17 cellular contexts compared by ENCODE assay signal in the genomic region with DNA sequence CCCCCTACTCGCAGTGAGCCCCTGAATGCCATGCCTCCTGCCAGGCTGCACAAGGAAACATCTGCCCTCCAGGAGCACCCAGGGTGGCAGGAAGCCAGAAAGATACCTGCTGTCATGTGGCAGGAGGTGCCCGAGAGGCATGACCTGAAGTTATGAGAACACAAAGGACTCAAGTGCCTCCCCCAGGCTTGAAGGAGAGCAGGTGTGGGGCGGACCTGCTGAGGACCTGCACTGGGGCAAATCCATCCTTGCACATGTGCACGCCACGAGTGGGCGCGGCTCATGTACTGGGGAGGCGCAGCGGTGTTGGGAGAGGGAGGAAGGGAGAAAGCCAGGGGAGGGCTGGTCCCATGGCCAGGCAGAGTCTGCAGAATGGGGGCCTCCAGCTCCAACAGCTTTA. TPM values are rescaled to one million over a fixed set of nuclear protein-coding genes. Genes with fewer than 3 reads are reported as not detected.
DNase-seq lines count a peak whose midpoint lies in the region; ATAC-seq and TF ChIP-seq lines count a peak whose summit lies in the region.
"Had no signal": no experiment of that assay in that cellular context is flagged by ENCODE, and none has a peak within 500 bp of the region (broad histone marks: within the 10 kb centered on the region; RNA-seq: fewer than 3 reads in every experiment).

No MANE protein-coding gene starts in this region.

- TF ChIP-seq CTCF in Calu3 (IDR thresholded peaks at IDR 0.05; ENCODE audit: unreplicated experiment) (no peak), RWPE1 (conservative IDR thresholded peaks at IDR 0.05; ENCODE audit: low read depth) (no peak)
- TF ChIP-seq CTCF in CD8-positive, alpha-beta T cell (IDR thresholded peaks at IDR 0.05): no peak

- intact Hi-C loops in Calu3 (cut with micrococcal nuclease; ENCODE audit: unreplicated experiment): no loop called here
- intact Hi-C loops in CD8-positive, alpha-beta T cell (cut with DNase I, micrococcal nuclease): no loop called here

- H3K27me3 Mint-ChIP-seq in Calu3 (ENCODE audit: unreplicated experiment): no peaks in the 10 kb centered on the region
- peaks cover 4% of the 10 kb centered on the region for H3K27me3 Mint-ChIP-seq in CD8-positive, alpha-beta T cell (ENCODE audit: low read depth)

- peaks cover 43% of the 10 kb centered on the region for H3K4me1 Mint-ChIP-seq in Calu3 (ENCODE audit: low read depth, unreplicated experiment)
- H3K4me1 Mint-ChIP-seq in CD8-positive, alpha-beta T cell (ENCODE audit: low read depth): no peaks in the 10 kb centered on the region

- POLR2A ChIA-PET in RWPE1 (lab: Yijun Ruan, JAX; ENCODE audit: low non-redundant PET): no interaction called here
- POLR2A ChIA-PET in CD8-positive, alpha-beta T cell (lab: Charles Lee): no interaction called here

- H3K4me3 Mint-ChIP-seq in Calu3 (ENCODE audit: low read depth, unreplicated experiment): no peak overlapping the region
- H3K4me3 Mint-ChIP-seq in CD8-positive, alpha-beta T cell: no peak overlapping the region
- H3K4me3 Mint-ChIP-seq: T-helper 17 cell had no signal

- DNase-seq in Calu3 (peak; percentile 42), NCI-H187 treated with DMSO at 0.1 percent for 48 hours (lab: John Stamatoyannopoulos, UW) (peak; percentile 79), RWPE1 (ENCODE audit: low spot score) (no peak), mucosa of gallbladder (ENCODE audit: low spot score) (peak; percentile 94), kidney tubule cell (ENCODE audit: low spot score) (no peak)
- DNase-seq in CD8-positive, alpha-beta T cell: no peak
- no peak for DNase-seq in stimulated activated CD4-positive, alpha-beta T cell treated with anti-CD3 and anti-CD28 coated beads, Interleukin-4, amount 100 ng/mL, for 1 hour
- DNase-seq: activated CD4-positive, alpha-beta T cell treated with anti-CD3 and anti-CD28 coated beads for 4 hours; activated T-cell treated with anti-CD3 and anti-CD28 coated beads, Interleukin-2, amount 50 U/mL, for 48 hours; amygdala; KBM-7; NCI-H446; T-helper 17 cell; uterus had no signal

- no TSS peak for BruUV-seq in Calu3 (replicated peaks; lab: Mats Ljungman, UMichigan)

- H3K9me3 ChIP-seq in CD8-positive, alpha-beta T cell (ENCODE audit: low read length): no peaks in the 10 kb centered on the region
- H3K9me3 ChIP-seq: uterus had no signal

- H3K36me3 ChIP-seq in CD8-positive, alpha-beta T cell (ENCODE audit: insufficient read depth, low read length): no peaks in the 10 kb centered on the region
- H3K36me3 ChIP-seq: uterus had no signal

- CTCF ChIA-PET in Calu3 (lab: Charles Lee) (interaction anchor here (1.4 kb wide), 1 partner anchor 27 kb away, joined by 5 read pairs; a partner anchor contains a TSS), RWPE1 (lab: Yijun Ruan, JAX) (interaction anchor here (1.3 kb wide), 1 partner anchor 11 kb away, joined by 5 read pairs; no protein-coding TSS in a partner anchor)
- CTCF ChIA-PET in CD8-positive, alpha-beta T cell (lab: Charles Lee): no interaction called here

- no peaks in the 10 kb centered on the region for H3K9me3 Mint-ChIP-seq in Calu3 (ENCODE audit: low read depth, unreplicated experiment)
- no peaks in the 10 kb centered on the region for H3K9me3 Mint-ChIP-seq in CD8-positive, alpha-beta T cell

- H3K4me3 ChIP-seq in CD8-positive, alpha-beta T cell (ENCODE audit: low read depth, low read length): no peak overlapping the region
- H3K4me3 ChIP-seq: GM12878, uterus had no signal

- peaks cover 31% of the 10 kb centered on the region for H3K36me3 Mint-ChIP-seq in Calu3 (ENCODE audit: insufficient read depth, unreplicated experiment)
- no peaks in the 10 kb centered on the region for H3K36me3 Mint-ChIP-seq in CD8-positive, alpha-beta T cell

- H3K27me3 ChIP-seq in CD8-positive, alpha-beta T cell (ENCODE audit: insufficient read depth, low read length): no peaks in the 10 kb centered on the region
- H3K27me3 ChIP-seq: uterus had no signal

- no peak for ATAC-seq in HG02759 (IDR thresholded peaks at IDR 0.05; ENCODE audit: unreplicated experiment)
- ATAC-seq in CD8-positive, alpha-beta T cell: no peak
- ATAC-seq: GM12878, T-helper 17 cell had no signal

- peak overlapping the region; percentile 100 for H3K27ac ChIP-seq in RWPE1
- H3K27ac ChIP-seq in CD8-positive, alpha-beta T cell (ENCODE audit: low read depth, low read length): no peak overlapping the region
- H3K27ac ChIP-seq: parathyroid adenoma, uterus had no signal

- no peaks in the 10 kb centered on the region for H3K4me1 ChIP-seq in CD8-positive, alpha-beta T cell (ENCODE audit: insufficient read depth, low read length)
- H3K4me1 ChIP-seq: parathyroid adenoma, uterus had no signal

- no peak overlapping the region for H3K27ac Mint-ChIP-seq in Calu3 (ENCODE audit: unreplicated experiment)
- no peak overlapping the region for H3K27ac Mint-ChIP-seq in CD8-positive, alpha-beta T cell
- H3K27ac Mint-ChIP-seq: T-helper 17 cell had no signal

RNA-seq across cellular contexts. Expression of a gene that starts 26.9 kb away (rescaled TPM):
- 118 and 136 TPM in 2 replicates for total RNA-seq in Calu3 (2022)
- total RNA-seq in mucosa of gallbladder: 1,059 TPM
- total RNA-seq in CD8-positive, alpha-beta T cell: not detected
- total RNA-seq: T-helper 17 cell had no signal

Comparison
In these comparisons a context has a peak if more than half of its experiments do, and no peak if none do; other contexts are left out.
1. DNase-seq: peak in Calu3 (single experiment), NCI-H187 treated with DMSO at 0.1 percent for 48 hours (single experiment) and mucosa of gallbladder (single experiment); none in RWPE1 (single experiment), kidney tubule cell (single experiment), CD8-positive, alpha-beta T cell (0 of 7) and stimulated activated CD4-positive, alpha-beta T cell treated with anti-CD3 and anti-CD28 coated beads, Interleukin-4, amount 100 ng/mL, for 1 hour (single experiment).
2. RNA of a gene that starts 26.9 kb away (total RNA-seq): 1,059 TPM in mucosa of gallbladder (single experiment) and 118 to 136 TPM in Calu3; not detected in CD8-positive, alpha-beta T cell; every median in the first group is over 100 times any median in the second.